In genomic region chr5:38892363-38892762, GRCh38 we compare ENCODE assay signal across 16 cellular contexts. TPM values are rescaled to one million over a fixed set of nuclear protein-coding genes. Genes with fewer than 3 reads are reported as not detected.
DNase-seq lines count a peak whose midpoint lies in the region; ATAC-seq, FAIRE-seq and TF ChIP-seq lines count a peak whose summit lies in the region.
"Had no signal": no experiment of that assay in that cellular context is flagged by ENCODE, and none has a peak within 500 bp of the region (broad histone marks: within the 10 kb centered on the region; RNA-seq: fewer than 3 reads in every experiment).

No MANE protein-coding gene starts in this region.

- H3K9me3 ChIP-seq in HepG2 (ENCODE audit: low read length): peaks cover 7% of the 10 kb centered on the region
- peaks cover 0 to 7% (median 0%) of the 10 kb centered on the region in 4 donors for H3K9me3 ChIP-seq in right lobe of liver
- peaks cover 11% of the 10 kb centered on the region for H3K9me3 ChIP-seq in smooth muscle cell (replicated peaks; ENCODE audit: low read depth)

- H3K27me3 ChIP-seq in HepG2 (ENCODE audit: control insufficient read depth in 1 of 2, insufficient read depth in 2 of 2, low read length in 2 of 2): no peaks in the 10 kb centered on the region
- no peaks in the 10 kb centered on the region for H3K27me3 ChIP-seq in right lobe of liver
- H3K27me3 ChIP-seq in bronchial epithelial cell (ENCODE audit: control insufficient read depth, insufficient read depth, low read length): no peaks in the 10 kb centered on the region
- no peaks in the 10 kb centered on the region for H3K27me3 ChIP-seq in smooth muscle cell (ENCODE audit: low read depth)
- H3K27me3 ChIP-seq: BLaER1 had no signal

- CTCF ChIA-PET in HepG2 (lab: Yijun Ruan, JAX; ENCODE audit: low intra/inter-chr PET ratio, low total read pairs): no interaction called here

- WGBS in HepG2 (ENCODE audit: low lambda C conversion rate): 94% methylated on average over 3 of the region's 3 CpGs
- 92% methylated on average over 2 of the region's 3 CpGs for WGBS in right lobe of liver (ENCODE audit: insufficient coverage, low coverage, low lambda C conversion rate, missing lambda C conversion rate)
- WGBS in smooth muscle cell (ENCODE audit: low lambda C conversion rate): 87% methylated on average over 3 of the region's 3 CpGs

- no peaks in the 10 kb centered on the region for H3F3A ChIP-seq in smooth muscle cell (ENCODE audit: low read depth)

- H3K36me3 ChIP-seq in HepG2 (replicated peaks in 1 of 2; ENCODE audit: control insufficient read depth in 1 of 2, insufficient read depth in 2 of 2, low read length in 2 of 2) (peaks cover 4 to 7% of the 10 kb centered on the region in 2 experiments; a peak in 1 of 5 replicates), right lobe of liver (no peaks in the 10 kb centered on the region), bronchial epithelial cell (ENCODE audit: control insufficient read depth, insufficient read depth, low read length) (peaks cover 7% of the 10 kb centered on the region), smooth muscle cell (ENCODE audit: low read depth) (peaks cover 5% of the 10 kb centered on the region)
- H3K36me3 ChIP-seq: BLaER1 had no signal

- no peak overlapping the region for H3K9ac ChIP-seq in HepG2 (ENCODE audit: insufficient read depth, low read depth, low read length)
- no peak overlapping the region for H3K9ac ChIP-seq in smooth muscle cell (ENCODE audit: low read depth)
- H3K9ac ChIP-seq: BLaER1, KMS-11 had no signal

- intact Hi-C loops in HepG2 (cut with micrococcal nuclease; ENCODE audit: unreplicated experiment) (no loop called here), right lobe of liver (cut with DNase I) (no loop called here)

- no peak overlapping the region for H2AFZ ChIP-seq in HepG2 (ENCODE audit: low read length)
- H2AFZ ChIP-seq in smooth muscle cell (ENCODE audit: low read depth): no peak overlapping the region
- H2AFZ ChIP-seq: GM23338 had no signal

- TF ChIP-seq CTCF in HepG2 (CRISPR knock-in tag; IDR thresholded peaks at IDR 0.05) (no peak), right lobe of liver (IDR thresholded peaks at IDR 0.05) (no peak), bronchial epithelial cell (IDR thresholded peaks at IDR 0.05; ENCODE audit: insufficient read depth, low read length, severe bottlenecking) (no peak), smooth muscle cell (IDR thresholded peaks at IDR 0.05; ENCODE audit: borderline replicate concordance, insufficient read depth, poor library complexity, severe bottlenecking) (no peak)

- H3K27ac ChIP-seq in HepG2 (ENCODE audit: extremely low read length, insufficient read depth, low read length) (no peak overlapping the region), right lobe of liver (no peak overlapping the region), smooth muscle cell (ENCODE audit: low read depth) (no peak overlapping the region)
- H3K27ac ChIP-seq: 22Rv1, BLaER1, KMS-11 had no signal

- H3K4me2 ChIP-seq in HepG2 (ENCODE audit: low read depth, low read length) (no peak overlapping the region), smooth muscle cell (no peak overlapping the region)
- H3K4me2 ChIP-seq: BLaER1, GM23338, KMS-11 had no signal

- ATAC-seq in HepG2 (0 out of 3 replicates have a peak, but pooled peaks have one; percentile 29), right lobe of liver (no peak), HG03565 (IDR thresholded peaks at IDR 0.05; ENCODE audit: unreplicated experiment) (peak; percentile 67)
- ATAC-seq: GM23338 had no signal

- TF ChIP-seq POLR2A in HepG2 (IDR thresholded peaks at IDR 0.05; ENCODE audit: insufficient read depth in 1 of 2, low read depth in 2 of 2, low read length in 2 of 2) (no peak), right lobe of liver (IDR thresholded peaks at IDR 0.05) (no peak)

- BruUV-seq in HepG2 (replicated peaks; lab: Mats Ljungman, UMichigan): no TSS peak

- no peak overlapping the region for H3K4me3 ChIP-seq in HepG2 (replicated peaks in 1 of 3; ENCODE audit: insufficient read depth in 1 of 3, low read depth in 2 of 3, low read length in 3 of 3)
- no peak overlapping the region for H3K4me3 ChIP-seq in right lobe of liver
- H3K4me3 ChIP-seq in bronchial epithelial cell (ENCODE audit: low read depth, low read length): no peak overlapping the region
- no peak overlapping the region for H3K4me3 ChIP-seq in smooth muscle cell
- H3K4me3 ChIP-seq: BLaER1, GM23338 had no signal

- POLR2A ChIA-PET in HepG2 (lab: Yijun Ruan, JAX): no interaction called here

- H3K4me1 ChIP-seq in HepG2 (ENCODE audit: insufficient read depth, low read length) (no peaks in the 10 kb centered on the region), right lobe of liver (no peaks in the 10 kb centered on the region), smooth muscle cell (ENCODE audit: low read depth) (no peaks in the 10 kb centered on the region)
- H3K4me1 ChIP-seq: Caco-2 had no signal

- TF ChIP-seq EP300 in HepG2 (IDR thresholded peaks at IDR 0.05; ENCODE audit: low read depth in 2 of 2, low read length in 2 of 2): no peak
- no peak for TF ChIP-seq EP300 in HepG2 (CRISPR knock-in tag; IDR thresholded peaks at IDR 0.05; ENCODE audit: borderline replicate concordance)

- no peak for DNase-seq in HepG2 (ENCODE audit: low spot score)
- DNase-seq in right lobe of liver: no peak
- no peak for DNase-seq in bronchial epithelial cell (ENCODE audit: low read depth)
- no peak for DNase-seq in Ammon's horn (ENCODE audit: low spot score)
- no peak for DNase-seq in iPS-NIHi11 (ENCODE audit: low spot score)
- DNase-seq in smooth muscle cell (lab: John Stamatoyannopoulos, UW; ENCODE audit: unreplicated experiment): no peak
- DNase-seq: Caco-2; CD8-positive, alpha-beta memory T cell; DND-41; GDM1; H7 had no signal

- H3K79me2 ChIP-seq in HepG2 (ENCODE audit: insufficient read depth, low read length) (no peaks in the 10 kb centered on the region), smooth muscle cell (ENCODE audit: low read depth) (no peaks in the 10 kb centered on the region)

- FAIRE-seq in HepG2 (lab: Jason Lieb, UNC) (no peak), bronchial epithelial cell (lab: Jason Lieb, UNC) (peak; percentile 88)

- in situ Hi-C loops in HepG2 (cut with HindIII; ENCODE audit: extremely low pct_ligation_motif_present, low pct_unique_long_range_greater_than_20kb): no loop called here

- no peaks in the 10 kb centered on the region; the same call in 1 of the 2 replicates for H4K20me1 ChIP-seq in HepG2 (ENCODE audit: insufficient read depth, low read length)
- no peaks in the 10 kb centered on the region for H4K20me1 ChIP-seq in smooth muscle cell (ENCODE audit: low read depth)
- H4K20me1 ChIP-seq: BLaER1 had no signal

- TF ChIP-seq RAD21 in HepG2 (CRISPR knock-in tag; IDR thresholded peaks at IDR 0.05): no peak

TF ChIP-seq in HepG2, 621 proteins besides CTCF, POLR2A, EP300 and RAD21:
- TF ChIP-seq ZNF17 (CRISPR knock-in tag; IDR thresholded peaks at IDR 0.05): no peak
- TF ChIP-seq ZNF224 (CRISPR knock-in tag; IDR thresholded peaks at IDR 0.05): no peak
- peak; percentile 58 for TF ChIP-seq RBM22 (optimal IDR thresholded peaks at IDR 0.05; ENCODE audit: low read length)
- no peak for TF ChIP-seq ISL2 (CRISPR knock-in tag; IDR thresholded peaks at IDR 0.05)
TF ChIP-seq in HepG2: peak in this region for 1.

RNA-seq across cellular contexts. Expression of gene OSMR, which starts 46.6 kb away (rescaled TPM):
- total RNA-seq in HepG2 (2016; rRNA removed; fragmentation: Illumina TruSeq; extraction: Trizol) (14.2 and 21.3 TPM in 2 replicates), right lobe of liver (10 to 100 TPM in 5 of 6 experiments, 1 to 10 TPM in 1; 3.9 to 44.8 (median 12.2) TPM), bronchial epithelial cell (36.9 and 40.7 TPM in 2 replicates), smooth muscle cell (48.4 and 52.5 TPM in 2 replicates)
- 1.8 and 2.9 TPM in 2 replicates for total RNA-seq in HepG2 (2016; cell fraction: cytosol; rRNA removed; fragmentation: Illumina TruSeq; extraction: Trizol; ENCODE audit: low read depth)
- total RNA-seq in HepG2 (2016; cell fraction: insoluble cytoplasmic fraction; rRNA removed; fragmentation: Illumina TruSeq; extraction: Trizol): 12.5 and 19.4 TPM in 2 replicates
- 6.1 and 7.5 TPM in 2 replicates for total RNA-seq in HepG2 (2016; cell fraction: membrane; rRNA removed; fragmentation: Illumina TruSeq; extraction: Trizol)
- 50.3 and 60.9 TPM in 2 replicates for total RNA-seq in HepG2 (2016; cell fraction: nucleus; rRNA removed; fragmentation: Illumina TruSeq; extraction: Trizol)
- polyA plus RNA-seq in HepG2 (2011; rRNA removed) (86.5 and 94.3 TPM in 2 replicates), smooth muscle cell (31.3 and 31.8 TPM in 2 replicates)
- polyA plus RNA-seq in HepG2 (2011; cell fraction: cytosol; rRNA removed): 44.8 and 76.5 TPM in 2 replicates
- polyA plus RNA-seq in HepG2 (2011; cell fraction: nucleus; rRNA removed): 95.6 and 101 TPM in 2 replicates
- 29.4 and 71.4 TPM in 2 replicates for polyA plus RNA-seq in HepG2 (2012)
- 1.2 and 1.3 TPM in 2 replicates for polyA plus RNA-seq in HepG2 (2016; cell fraction: cytosol; fragmentation: Illumina TruSeq; extraction: Trizol; ENCODE audit: low read depth)
- polyA plus RNA-seq in HepG2 (2016; cell fraction: insoluble cytoplasmic fraction; fragmentation: Illumina TruSeq; extraction: Trizol; ENCODE audit: low read depth): 11.5 and 13.4 TPM in 2 replicates
- 2.3 and 3.0 TPM in 2 replicates for polyA plus RNA-seq in HepG2 (2016; cell fraction: membrane; fragmentation: Illumina TruSeq; extraction: Trizol; ENCODE audit: low read depth)
- polyA plus RNA-seq in HepG2 (2016; cell fraction: nucleus; fragmentation: Illumina TruSeq; extraction: Trizol; ENCODE audit: insufficient read depth, low read depth): 43.2 and 48.3 TPM in 2 replicates
- polyA minus RNA-seq in HepG2 (2011; rRNA and poly(A)+ RNA removed; ENCODE audit: low replicate concordance): 24.4 and 91.8 TPM in 2 replicates
- polyA minus RNA-seq in HepG2 (2011; cell fraction: cytosol; rRNA and poly(A)+ RNA removed): 75.8 and 111 TPM in 2 replicates
- 316 and 318 TPM in 2 replicates for polyA minus RNA-seq in HepG2 (2011; cell fraction: nucleus; rRNA and poly(A)+ RNA removed)
- total RNA-seq: CD8-positive, alpha-beta memory T cell had no signal
- polyA plus RNA-seq: CD8-positive, alpha-beta memory T cell had no signal

Comparison
In these comparisons a context has a peak if more than half of its experiments do, and no peak if none do; other contexts are left out.
1. ATAC-seq: peak in HepG2 (single experiment) and HG03565 (single experiment); none in right lobe of liver (0 of 4).